Comparison of ENCODE assay signal across 15 cellular contexts in genomic region chrX:21989415-21989814, GRCh38. TPM values are rescaled to one million over a fixed set of nuclear protein-coding genes. Genes with fewer than 3 reads are reported as not detected.
DNase-seq lines count a peak whose midpoint lies in the region; ATAC-seq and TF ChIP-seq lines count a peak whose summit lies in the region.
"Had no signal": no experiment of that assay in that cellular context is flagged by ENCODE, and none has a peak within 500 bp of the region (broad histone marks: within the 10 kb centered on the region; RNA-seq: fewer than 3 reads in every experiment).

No MANE protein-coding gene starts in this region.

- TF ChIP-seq CTCF in GM20000 (IDR thresholded peaks at IDR 0.05; ENCODE audit: extremely low read depth, missing control alignments) (no peak), mucosa of descending colon (IDR thresholded peaks at IDR 0.05) (no peak)

- H3K4me1 Mint-ChIP-seq in activated CD8-positive, alpha-beta memory T cell treated with anti-CD3 and anti-CD28 coated beads, Interleukin-2, amount 10 ng/mL, durations not matched to agents 7 days and 5 days = peaks cover 25% of the 10 kb centered on the region
- H3K4me1 Mint-ChIP-seq: endodermal cell had no signal

- H3K9me3 ChIP-seq in mucosa of descending colon = no peaks in the 10 kb centered on the region

- H3K9me3 Mint-ChIP-seq in activated CD8-positive, alpha-beta memory T cell treated with anti-CD3 and anti-CD28 coated beads, Interleukin-2, amount 10 ng/mL, durations not matched to agents 7 days and 5 days (ENCODE audit: low read depth) = no peaks in the 10 kb centered on the region
- H3K9me3 Mint-ChIP-seq: endodermal cell had no signal

- no peaks in the 10 kb centered on the region for H3K36me3 ChIP-seq in mucosa of descending colon (ENCODE audit: low read depth)

- H3K27me3 Mint-ChIP-seq in activated CD8-positive, alpha-beta memory T cell treated with anti-CD3 and anti-CD28 coated beads, Interleukin-2, amount 10 ng/mL, durations not matched to agents 7 days and 5 days = no peaks in the 10 kb centered on the region

- no peak overlapping the region for H3K4me3 ChIP-seq in mucosa of descending colon

- no peak overlapping the region for H3K4me3 Mint-ChIP-seq in activated CD8-positive, alpha-beta memory T cell treated with anti-CD3 and anti-CD28 coated beads, Interleukin-2, amount 10 ng/mL, durations not matched to agents 7 days and 5 days
- H3K4me3 Mint-ChIP-seq: endodermal cell had no signal

- CTCF ChIA-PET in activated CD8-positive, alpha-beta memory T cell treated with anti-CD3 and anti-CD28 coated beads, Interleukin-2, amount 10 ng/mL, durations not matched to agents 7 days and 5 days (lab: Charles Lee) = no interaction called here

- peaks cover 28% of the 10 kb centered on the region for H3K36me3 Mint-ChIP-seq in activated CD8-positive, alpha-beta memory T cell treated with anti-CD3 and anti-CD28 coated beads, Interleukin-2, amount 10 ng/mL, durations not matched to agents 7 days and 5 days

- peak; percentile 61 for DNase-seq in activated CD8-positive, alpha-beta memory T cell treated with anti-CD3 and anti-CD28 coated beads, Interleukin-2, amount 10 ng/mL, durations not matched to agents 7 days and 5 days
- no peak for DNase-seq in activated CD8-positive, alpha-beta memory T cell treated with anti-CD3 and anti-CD28 coated beads, Interleukin-2, amount 50 U/mL, for 4 hours
- DNase-seq in GM20000 (ENCODE audit: low spot score) (peak; percentile 5), posterior vena cava (ENCODE audit: low spot score) (no peak), mucosa of descending colon (no peak), cortex of kidney (lab: John Stamatoyannopoulos, UW) (no peak)
- peak in 2 of 3 donors; percentile 2 to 12 for DNase-seq in stimulated activated CD4-positive, alpha-beta T cell treated with anti-CD3 and anti-CD28 coated beads, TNF-alpha, amount 100 ng/mL, for 48 hours (ENCODE audit: low read depth in 3 of 3)
- DNase-seq: ACHN, DMS153, endodermal cell, left cardiac atrium, NCI-H446 treated with DMSO at 0.1 percent for 48 hours had no signal

- H3K27ac Mint-ChIP-seq in activated CD8-positive, alpha-beta memory T cell treated with anti-CD3 and anti-CD28 coated beads, Interleukin-2, amount 10 ng/mL, durations not matched to agents 7 days and 5 days = peak overlapping the region; percentile 62
- H3K27ac Mint-ChIP-seq: endodermal cell had no signal

- ATAC-seq in activated CD8-positive, alpha-beta memory T cell treated with anti-CD3 and anti-CD28 coated beads, Interleukin-2, amount 10 ng/mL, durations not matched to agents 7 days and 5 days = peak; percentile 73
- ATAC-seq in HG03342 (IDR thresholded peaks at IDR 0.05; ENCODE audit: unreplicated experiment) (peak; percentile 36), mucosa of descending colon (no peak)
- ATAC-seq: HCT116, left cardiac atrium, Right ventricle myocardium inferior had no signal

- no peaks in the 10 kb centered on the region for H3K4me1 ChIP-seq in mucosa of descending colon (ENCODE audit: low read depth)

- intact Hi-C loops in posterior vena cava (cut with DNase I) = no loop called here
- intact Hi-C loops in mucosa of descending colon (cut with DNase I, micrococcal nuclease) = no loop called here

RNA-seq across cellular contexts. Expression of gene PHEX, which starts 42.7 kb away (rescaled TPM):
- total RNA-seq in activated CD8-positive, alpha-beta memory T cell treated with anti-CD3 and anti-CD28 coated beads, Interleukin-2, amount 10 ng/mL, durations not matched to agents 7 days and 5 days = 1 to 10 TPM; 1.1 to 7.7 TPM
- total RNA-seq in posterior vena cava = under 1 TPM; 0.33 to 0.56 TPM
- under 1 TPM in 2 of 3 donors, not detected in 1; 0.19 TPM for total RNA-seq in mucosa of descending colon

RNA-seq across cellular contexts. Expression of gene SMS, which starts 48.9 kb away (rescaled TPM):
- total RNA-seq in activated CD8-positive, alpha-beta memory T cell treated with anti-CD3 and anti-CD28 coated beads, Interleukin-2, amount 10 ng/mL, durations not matched to agents 7 days and 5 days = 10 to 100 TPM; 76.2 to 95.6 TPM
- 10 to 100 TPM; 47.0 to 79.0 TPM for total RNA-seq in posterior vena cava
- 10 to 100 TPM; 42.4 to 71.1 (median 56.1) TPM for total RNA-seq in mucosa of descending colon

Comparison
In these comparisons a context has a peak if more than half of its experiments do, and no peak if none do; other contexts are left out.
1. DNase-seq: peak in activated CD8-positive, alpha-beta memory T cell treated with anti-CD3 and anti-CD28 coated beads, Interleukin-2, amount 10 ng/mL, durations not matched to agents 7 days and 5 days (single experiment), GM20000 (single experiment) and stimulated activated CD4-positive, alpha-beta T cell treated with anti-CD3 and anti-CD28 coated beads, TNF-alpha, amount 100 ng/mL, for 48 hours (2 of 3); none in activated CD8-positive, alpha-beta memory T cell treated with anti-CD3 and anti-CD28 coated beads, Interleukin-2, amount 50 U/mL, for 4 hours (single experiment), posterior vena cava (single experiment), mucosa of descending colon (0 of 3) and cortex of kidney (single experiment).